ENCODE assay signal across 8 cellular contexts in the genomic region with DNA sequence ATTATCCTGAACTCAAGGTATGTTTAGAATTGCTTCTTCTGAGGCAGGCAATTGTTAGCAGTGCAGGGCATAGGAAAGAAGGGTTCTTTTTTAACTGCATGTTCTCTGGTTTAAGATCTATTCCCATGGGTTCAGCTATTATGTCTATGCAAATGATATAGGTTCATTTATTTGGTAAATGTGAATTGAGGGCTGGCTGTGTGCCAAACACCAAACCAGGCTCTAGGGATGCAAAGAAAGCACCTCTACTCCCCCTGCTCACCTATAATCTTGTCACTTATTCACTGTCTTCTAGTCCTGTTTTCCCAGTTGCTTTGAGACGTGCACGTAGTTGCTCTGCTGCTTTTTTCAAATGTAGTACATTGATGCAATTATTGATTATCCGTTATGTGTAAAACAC. TPM values are rescaled to one million over a fixed set of nuclear protein-coding genes. Genes with fewer than 3 reads are reported as not detected.
DNase-seq lines count a peak whose midpoint lies in the region; ATAC-seq and TF ChIP-seq lines count a peak whose summit lies in the region.

No MANE protein-coding gene starts in this region.

- peaks cover 18% of the 10 kb centered on the region for H3K79me2 ChIP-seq in fibroblast of lung (ENCODE audit: control insufficient read depth, insufficient read depth, low read length)

- no peak for TF ChIP-seq CTCF in Peyer's patch (IDR thresholded peaks at IDR 0.05)
- TF ChIP-seq CTCF in fibroblast of lung (conservative IDR thresholded peaks at IDR 0.05 in 1 of 2, IDR thresholded peaks at IDR 0.05 in 1 of 2; ENCODE audit: low read depth in 1 of 2, low read length in 2 of 2): no peak
- no peak for TF ChIP-seq CTCF in retinal pigment epithelial cell (conservative IDR thresholded peaks at IDR 0.05; ENCODE audit: low read depth, low read length)

- no peaks in the 10 kb centered on the region for H3K36me3 ChIP-seq in Peyer's patch
- no peaks in the 10 kb centered on the region for H3K36me3 ChIP-seq in fibroblast of lung (ENCODE audit: control insufficient read depth, insufficient read depth, low read length)

- H3K9ac ChIP-seq in fibroblast of lung (ENCODE audit: insufficient read depth, low read length): no peak overlapping the region

- peak overlapping the region; percentile 75 for H2AFZ ChIP-seq in fibroblast of lung (ENCODE audit: low read length)

- DNase-seq in Peyer's patch (no peak), fibroblast of lung (ENCODE audit: low read depth in 2 of 2) (no peak), retinal pigment epithelial cell (ENCODE audit: low read depth) (no peak), H4 (ENCODE audit: low spot score) (no peak), RKO (ENCODE audit: low spot score) (no peak), COLO668 (lab: John Stamatoyannopoulos, UW; ENCODE audit: unreplicated experiment) (no peak)

- TF ChIP-seq POLR2A in Peyer's patch (IDR thresholded peaks at IDR 0.05): no peak

- H3K4me3 ChIP-seq in GM08714 (ENCODE audit: low read length): peak overlapping the region; percentile 52; the same call in 1 of the 2 replicates
- peak overlapping the region; percentile 47 to 69 (median 57) for H3K4me3 ChIP-seq in Peyer's patch
- peak overlapping the region; percentile 39 to 97 (median 68) for H3K4me3 ChIP-seq in fibroblast of lung (replicated peaks in 1 of 4; ENCODE audit: control extremely low read depth in 1 of 4, insufficient read depth in 1 of 4, low read depth in 3 of 4, low read length in 4 of 4)
- peak overlapping the region; percentile 90 for H3K4me3 ChIP-seq in retinal pigment epithelial cell (ENCODE audit: low read length)

- H4K20me1 ChIP-seq in fibroblast of lung (ENCODE audit: control insufficient read depth, extremely low read depth, insufficient read depth, low read length): no peaks in the 10 kb centered on the region

- no peaks in the 10 kb centered on the region for H3K27me3 ChIP-seq in Peyer's patch
- H3K27me3 ChIP-seq in fibroblast of lung (ENCODE audit: control insufficient read depth, insufficient read depth, low read length): no peaks in the 10 kb centered on the region

- H3K27ac ChIP-seq in Peyer's patch (peak overlapping the region; percentile 38 to 80 (median 76)), fibroblast of lung (ENCODE audit: insufficient read depth, low read length) (no peak overlapping the region)

- H3K9me3 ChIP-seq in Peyer's patch (peaks cover 0 to 5% (median 0%) of the 10 kb centered on the region in 4 donors), fibroblast of lung (ENCODE audit: control insufficient read depth, insufficient read depth, low read depth, low read length) (no peaks in the 10 kb centered on the region)

- peak overlapping the region; percentile 73 for H3K4me2 ChIP-seq in fibroblast of lung (ENCODE audit: extremely low read depth, insufficient read depth, low read length)

- peaks cover 0 to 13% (median 6%) of the 10 kb centered on the region in 4 donors for H3K4me1 ChIP-seq in Peyer's patch
- H3K4me1 ChIP-seq in fibroblast of lung (ENCODE audit: control insufficient read depth, extremely low read depth, insufficient read depth, low read length): no peaks in the 10 kb centered on the region

- ATAC-seq in GM21717 (IDR thresholded peaks at IDR 0.05; ENCODE audit: unreplicated experiment): no peak

RNA-seq across cellular contexts. Expression of a gene that starts 0.7 kb away (rescaled TPM):
- total RNA-seq in Peyer's patch: 10 to 100 TPM; 22.9 to 39.7 (median 25.9) TPM
- total RNA-seq in fibroblast of lung: 27.5 and 30.2 TPM in 2 replicates
- polyA plus RNA-seq in fibroblast of lung: 27.5 and 42.9 TPM in 2 replicates
- 23.6 and 31.9 TPM in 2 replicates for polyA plus RNA-seq in fibroblast of lung (2012)
- 2.6 and 8.6 TPM in 2 replicates for polyA minus RNA-seq in fibroblast of lung (ENCODE audit: low replicate concordance)
- 12.3 and 17.0 TPM in 2 replicates for total RNA-seq in H4 (2014; rRNA removed; shearing (Covaris generic))
